25 cellular contexts compared by ENCODE assay signal in the genomic region with DNA sequence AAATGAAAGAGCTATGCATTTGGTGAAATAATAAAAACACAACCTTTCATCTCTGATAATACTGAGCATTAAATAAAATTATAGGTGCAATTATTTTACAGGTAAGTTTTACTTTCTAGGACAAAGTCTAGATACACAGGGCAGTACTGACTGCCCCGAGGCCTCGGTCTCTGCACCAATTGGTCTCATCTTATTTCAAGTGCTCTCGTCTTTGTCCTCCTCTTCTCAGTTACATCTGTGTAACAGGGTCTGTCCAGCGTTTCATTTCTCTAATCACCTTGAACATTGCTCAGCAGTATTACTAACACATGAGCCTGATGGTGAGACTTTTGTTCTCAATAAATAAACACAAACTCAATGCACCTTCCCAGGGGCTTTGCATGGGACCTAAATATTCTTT. TPM values are rescaled to one million over a fixed set of nuclear protein-coding genes. Genes with fewer than 3 reads are reported as not detected.
"Had no signal": no experiment of that assay in that cellular context is flagged by ENCODE, and none has a peak within 500 bp of the region (broad histone marks: within the 10 kb centered on the region; RNA-seq: fewer than 3 reads in every experiment).

No MANE protein-coding gene starts in this region.

- H3K4me1 ChIP-seq: left lung, lower lobe of right lung, prostate gland, suprapubic skin, vagina had no signal

- H3K27me3 ChIP-seq: heart right ventricle, left lung, pancreas, suprapubic skin, tibial nerve, vagina had no signal

- H3K9me3 ChIP-seq: lower lobe of right lung, pancreas, prostate gland, suprapubic skin, thoracic aorta, vagina had no signal

- ATAC-seq: left lung; lower lobe of right lung; naive thymus-derived CD8-positive, alpha-beta T cell; pancreas; sciatic nerve; stimulated activated effector memory CD8-positive, alpha-beta T cell treated with anti-CD3 and anti-CD28 coated beads, Interleukin-12 subunit alpha, Interleukin-12 subunit beta, amount 100 ng/mL, for 72 hours had no signal

- H3K4me3 ChIP-seq: heart right ventricle, left lung, lower lobe of right lung, pancreas, prostate gland, skin epidermis, suprapubic skin, thoracic aorta, tibial nerve, vagina had no signal

- H3K27ac ChIP-seq: left lung, lower lobe of right lung, pancreas, prostate gland, skin epidermis, suprapubic skin, thoracic aorta, tibial nerve, vagina had no signal

- H3K36me3 ChIP-seq: left lung, lower lobe of right lung, prostate gland, suprapubic skin, thoracic aorta, tibial nerve, vagina had no signal

- DNase-seq: heart right ventricle; hippocampal formation; kidney glomerular epithelial cell; left cardiac atrium; left lung; lower lobe of right lung; mammary epithelial cell; mesenchymal stem cell; naive thymus-derived CD8-positive, alpha-beta T cell; nucleus accumbens; pancreas; posterior cingulate gyrus; retina; stimulated activated CD4-positive, alpha-beta T cell treated with anti-CD3 and anti-CD28 coated beads, Interleukin-12 subunit alpha, Interleukin-12 subunit beta, amount 100 ng/mL, for 4 hours; stimulated activated CD4-positive, alpha-beta T cell treated with anti-CD3 and anti-CD28 coated beads, Interleukin-15, amount 100 ng/mL, for 24 hours; stimulated activated CD4-positive, alpha-beta T cell treated with anti-CD3 and anti-CD28 coated beads, Interleukin-4, amount 100 ng/mL, for 24 hours; stimulated activated naive CD4-positive, alpha-beta T cell had no signal

RNA-seq across cellular contexts. Expression of gene SORBS2, which starts 44.5 kb away (rescaled TPM):
- total RNA-seq: naive thymus-derived CD8-positive, alpha-beta T cell had no signal
